In genomic region chr20:59047938-59048680, GRCh38 we compare ENCODE assay signal across 12 cellular contexts. TPM values are rescaled to one million over a fixed set of nuclear protein-coding genes. Genes with fewer than 3 reads are reported as not detected.
A peak's percentile ranks its signal among the peaks of the same experiment; 100 is the strongest.
DNase-seq lines count a peak whose midpoint lies in the region; ATAC-seq, FAIRE-seq and TF ChIP-seq lines count a peak whose summit lies in the region.
"Had no signal": no experiment of that assay in that cellular context is flagged by ENCODE, and none has a peak within 500 bp of the region (broad histone marks: within the 10 kb centered on the region; RNA-seq: fewer than 3 reads in every experiment).

No MANE protein-coding gene starts in this region.

- H3K27ac ChIP-seq in A549, result peak overlapping the region; percentile 65 to 68; a peak in 5 of 6 replicates
- no peak overlapping the region for H3K27ac ChIP-seq in vagina

- TF ChIP-seq POLR2A in A549 (IDR thresholded peaks at IDR 0.05; ENCODE audit: low read length), result no peak
- TF ChIP-seq POLR2A in vagina (IDR thresholded peaks at IDR 0.05), result no peak

- H3K27me3 ChIP-seq in vagina, result no peaks in the 10 kb centered on the region

- CTCF ChIA-PET in A549 (lab: Yijun Ruan, JAX), result no interaction called here

- H3K36me3 Mint-ChIP-seq in activated T-cell treated with anti-CD3 and anti-CD28 coated beads, Interleukin-2, amount 50 U/mL, for 72 hours (ENCODE audit: insufficient read depth in 2 of 2), result no peaks in the 10 kb centered on the region
- H3K36me3 Mint-ChIP-seq: natural killer cell treated with Interleukin-12 subunit alpha and Interleukin-12 subunit beta and Interleukin-15 and Interleukin-18, amount 100 ng/mL, for 72 hours had no signal

- POLR2A ChIA-PET in A549 (lab: Yijun Ruan, JAX), result interaction anchor here (1.0 kb wide), 1 partner anchor 16 kb away, joined by 3 read pairs; the partner anchor contains the start of gene ATP5F1E

- WGBS in A549 (ENCODE audit: missing lambda C conversion rate), result 21% methylated on average over 5 of the region's 5 CpGs

- no peaks in the 10 kb centered on the region for H3K36me3 ChIP-seq in vagina

- TF ChIP-seq RAD21 in A549 (conservative IDR thresholded peaks at IDR 0.05 in 1 of 2, IDR thresholded peaks at IDR 0.05 in 1 of 2), result no peak

- H3K4me3 ChIP-seq in A549 (peak overlapping the region; percentile 13; the same call in 1 of the 3 replicates), vagina (no peak overlapping the region)

- no peaks in the 10 kb centered on the region for H3K9me3 ChIP-seq in A549
- H3K9me3 ChIP-seq in vagina, result no peaks in the 10 kb centered on the region

- H3K4me1 ChIP-seq in A549 (peaks cover 20% of the 10 kb centered on the region), vagina (peaks cover 7% of the 10 kb centered on the region)

- DNase-seq in A549 (ENCODE audit: low read depth in 1 of 2, low spot score in 1 of 2) (peak; percentile 35 to 74), Daoy (ENCODE audit: low read depth) (peak; percentile 82), islet precursor cell (peak; percentile 68), vagina (ENCODE audit: extremely low spot score in 2 of 2) (no peak), putamen (ENCODE audit: low spot score) (no peak), SW 1271 (lab: John Stamatoyannopoulos, UW) (no peak)
- DNase-seq in activated T-cell treated with anti-CD3 and anti-CD28 coated beads, Interleukin-2, amount 50 U/mL, for 72 hours, result peak; percentile 38 to 40
- DNase-seq: NCI-H146 had no signal

- no peak for TF ChIP-seq EP300 in A549 (IDR thresholded peaks at IDR 0.05)

- peaks cover 27% of the 10 kb centered on the region for H3K4me1 Mint-ChIP-seq in activated T-cell treated with anti-CD3 and anti-CD28 coated beads, Interleukin-2, amount 50 U/mL, for 72 hours (ENCODE audit: low read depth)

- H3K4me2 ChIP-seq in A549, result peak overlapping the region; percentile 66

- intact Hi-C loops in vagina (cut with DNase I), result no loop called here

- no peak for TF ChIP-seq CTCF in A549 (IDR thresholded peaks at IDR 0.05)
- no peak for TF ChIP-seq CTCF in vagina (IDR thresholded peaks at IDR 0.05)

- H3K27me3 Mint-ChIP-seq in activated T-cell treated with anti-CD3 and anti-CD28 coated beads, Interleukin-2, amount 50 U/mL, for 72 hours (ENCODE audit: low read depth), result peaks cover 5% of the 10 kb centered on the region

- no peak for FAIRE-seq in A549 (lab: Jason Lieb, UNC)
- FAIRE-seq: D721Med, endometrium had no signal

- peak; percentile 86 to 94 for ATAC-seq in A549
- peak; percentile 88 to 92 for ATAC-seq in activated T-cell treated with anti-CD3 and anti-CD28 coated beads, Interleukin-2, amount 50 U/mL, for 72 hours (replicated peaks in 1 of 2)
- ATAC-seq in GM19395 (IDR thresholded peaks at IDR 0.05; ENCODE audit: unreplicated experiment), result no peak

- peaks cover 0 to 2% of the 10 kb centered on the region in 2 donors for H3K9me3 Mint-ChIP-seq in activated T-cell treated with anti-CD3 and anti-CD28 coated beads, Interleukin-2, amount 50 U/mL, for 72 hours
- H3K9me3 Mint-ChIP-seq: natural killer cell treated with Interleukin-12 subunit alpha and Interleukin-12 subunit beta and Interleukin-15 and Interleukin-18, amount 100 ng/mL, for 72 hours had no signal

- peak overlapping the region; percentile 21 for H3K27ac Mint-ChIP-seq in activated T-cell treated with anti-CD3 and anti-CD28 coated beads, Interleukin-2, amount 50 U/mL, for 72 hours
- H3K27ac Mint-ChIP-seq: natural killer cell treated with Interleukin-12 subunit alpha and Interleukin-12 subunit beta and Interleukin-15 and Interleukin-18, amount 100 ng/mL, for 72 hours had no signal

- H3K4me3 Mint-ChIP-seq in activated T-cell treated with anti-CD3 and anti-CD28 coated beads, Interleukin-2, amount 50 U/mL, for 72 hours, result peak overlapping the region; percentile 1 to 43
- H3K4me3 Mint-ChIP-seq: natural killer cell treated with Interleukin-12 subunit alpha and Interleukin-12 subunit beta and Interleukin-15 and Interleukin-18, amount 100 ng/mL, for 72 hours had no signal

TF ChIP-seq in A549, 52 proteins besides CTCF, POLR2A, EP300 and RAD21 (continues in another document):
- TF ChIP-seq RCOR1 (IDR thresholded peaks at IDR 0.05; ENCODE audit: low read depth, low read length) (no peak), HMGXB4 (CRISPR knock-in tag; IDR thresholded peaks at IDR 0.05; ENCODE audit: borderline replicate concordance) (no peak), JUNB (IDR thresholded peaks at IDR 0.05) (peak; percentile 19; the same call in 1 of the 2 replicates), CEBPB (IDR thresholded peaks at IDR 0.05) (no peak), GATA3 (IDR thresholded peaks at IDR 0.05; ENCODE audit: borderline replicate concordance) (peak; percentile 41; the same call in 1 of the 2 replicates)
- TF ChIP-seq, protein P1, sequence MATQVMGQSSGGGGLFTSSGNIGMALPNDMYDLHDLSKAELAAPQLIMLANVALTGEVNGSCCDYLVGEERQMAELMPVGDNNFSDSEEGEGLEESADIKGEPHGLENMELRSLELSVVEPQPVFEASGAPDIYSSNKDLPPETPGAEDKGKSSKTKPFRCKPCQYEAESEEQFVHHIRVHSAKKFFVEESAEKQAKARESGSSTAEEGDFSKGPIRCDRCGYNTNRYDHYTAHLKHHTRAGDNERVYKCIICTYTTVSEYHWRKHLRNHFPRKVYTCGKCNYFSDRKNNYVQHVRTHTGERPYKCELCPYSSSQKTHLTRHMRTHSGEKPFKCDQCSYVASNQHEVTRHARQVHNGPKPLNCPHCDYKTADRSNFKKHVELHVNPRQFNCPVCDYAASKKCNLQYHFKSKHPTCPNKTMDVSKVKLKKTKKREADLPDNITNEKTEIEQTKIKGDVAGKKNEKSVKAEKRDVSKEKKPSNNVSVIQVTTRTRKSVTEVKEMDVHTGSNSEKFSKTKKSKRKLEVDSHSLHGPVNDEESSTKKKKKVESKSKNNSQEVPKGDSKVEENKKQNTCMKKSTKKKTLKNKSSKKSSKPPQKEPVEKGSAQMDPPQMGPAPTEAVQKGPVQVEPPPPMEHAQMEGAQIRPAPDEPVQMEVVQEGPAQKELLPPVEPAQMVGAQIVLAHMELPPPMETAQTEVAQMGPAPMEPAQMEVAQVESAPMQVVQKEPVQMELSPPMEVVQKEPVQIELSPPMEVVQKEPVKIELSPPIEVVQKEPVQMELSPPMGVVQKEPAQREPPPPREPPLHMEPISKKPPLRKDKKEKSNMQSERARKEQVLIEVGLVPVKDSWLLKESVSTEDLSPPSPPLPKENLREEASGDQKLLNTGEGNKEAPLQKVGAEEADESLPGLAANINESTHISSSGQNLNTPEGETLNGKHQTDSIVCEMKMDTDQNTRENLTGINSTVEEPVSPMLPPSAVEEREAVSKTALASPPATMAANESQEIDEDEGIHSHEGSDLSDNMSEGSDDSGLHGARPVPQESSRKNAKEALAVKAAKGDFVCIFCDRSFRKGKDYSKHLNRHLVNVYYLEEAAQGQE (IDR thresholded peaks at IDR 0.05), result no peak

RNA-seq across cellular contexts. Expression of gene PRELID3B, which starts 5.5 kb away (rescaled TPM):
- polyA plus RNA-seq in A549 (2011; rRNA removed), result 119 and 143 TPM in 2 replicates
- 33.5 and 34.3 TPM in 2 replicates for polyA plus RNA-seq in A549 (2012; cell fraction: cytosol; rRNA removed)
- polyA plus RNA-seq in A549 (2012; cell fraction: nucleus; rRNA removed), result 7.6 and 11.3 TPM in 2 replicates
- polyA plus RNA-seq in A549 (2017; fragmentation: RNase III; extraction: RNeasy Plus Mini Kit Qiagen cat#74134 plus additional on column Dnase treatment), result 84.1 to 88.8 TPM (median 85.6 TPM) in 3 replicates
- polyA minus RNA-seq in A549 (2011; rRNA and poly(A)+ RNA removed), result 80.2 and 123 TPM in 2 replicates
- 85.1 and 128 TPM in 2 replicates for total RNA-seq in Daoy (2014; rRNA removed; shearing (Covaris generic))
- total RNA-seq in activated T-cell treated with anti-CD3 and anti-CD28 coated beads, Interleukin-2, amount 50 U/mL, for 72 hours, result 100 to 1,000 TPM; 168 to 181 TPM
- 73.4 TPM for total RNA-seq in vagina

RNA-seq across cellular contexts. Expression of gene ATP5F1E, which starts 16.0 kb away (rescaled TPM):
- polyA plus RNA-seq in A549 (2011; rRNA removed) (69.1 and 84.9 TPM in 2 replicates), A549 (2017; fragmentation: RNase III; extraction: RNeasy Plus Mini Kit Qiagen cat#74134 plus additional on column Dnase treatment) (100 to 127 TPM (median 108 TPM) in 3 replicates)
- polyA plus RNA-seq in A549 (2012; cell fraction: cytosol; rRNA removed), result 33.7 and 55.3 TPM in 2 replicates
- polyA plus RNA-seq in A549 (2012; cell fraction: nucleus; rRNA removed), result 9.3 and 14.0 TPM in 2 replicates
- 8.7 and 10.6 TPM in 2 replicates for polyA minus RNA-seq in A549 (2011; rRNA and poly(A)+ RNA removed)
- total RNA-seq in Daoy (2014; rRNA removed; shearing (Covaris generic)), result 26.1 and 44.4 TPM in 2 replicates
- 10 to 100 TPM; 55.7 to 56.4 TPM for total RNA-seq in activated T-cell treated with anti-CD3 and anti-CD28 coated beads, Interleukin-2, amount 50 U/mL, for 72 hours
- 22.8 TPM for total RNA-seq in vagina

RNA-seq across cellular contexts. Expression of gene TUBB1, which starts 28.9 kb away (rescaled TPM):
- 0.03 TPM in 1 of 2 replicates, not detected in the other for polyA plus RNA-seq in A549 (2011; rRNA removed)
- 0.01 TPM in 1 of 2 replicates, not detected in the other for polyA plus RNA-seq in A549 (2012; cell fraction: cytosol; rRNA removed)
- polyA plus RNA-seq in A549 (2012; cell fraction: nucleus; rRNA removed), result 0.01 and 0.10 TPM in 2 replicates
- polyA plus RNA-seq in A549 (2017; fragmentation: RNase III; extraction: RNeasy Plus Mini Kit Qiagen cat#74134 plus additional on column Dnase treatment), result 0.03 TPM in 1 of 3 replicates, not detected in the others
- not detected in 2 replicates for polyA minus RNA-seq in A549 (2011; rRNA and poly(A)+ RNA removed)
- not detected in 2 replicates for total RNA-seq in Daoy (2014; rRNA removed; shearing (Covaris generic))
- not detected for total RNA-seq in activated T-cell treated with anti-CD3 and anti-CD28 coated beads, Interleukin-2, amount 50 U/mL, for 72 hours
- not detected for total RNA-seq in vagina
- total RNA-seq: natural killer cell treated with Interleukin-12 subunit alpha and Interleukin-12 subunit beta and Interleukin-15 and Interleukin-18, amount 100 ng/mL, for 72 hours had no signal

RNA-seq across cellular contexts. Expression of gene CTSZ, which starts 41.1 kb away (rescaled TPM):
- polyA plus RNA-seq in A549 (2011; rRNA removed) (115 and 128 TPM in 2 replicates), A549 (2017; fragmentation: RNase III; extraction: RNeasy Plus Mini Kit Qiagen cat#74134 plus additional on column Dnase treatment) (154 to 158 TPM (median 156 TPM) in 3 replicates)
- polyA plus RNA-seq in A549 (2012; cell fraction: cytosol; rRNA removed), result 153 and 175 TPM in 2 replicates
- polyA plus RNA-seq in A549 (2012; cell fraction: nucleus; rRNA removed), result 90.9 and 95.1 TPM in 2 replicates
- polyA minus RNA-seq in A549 (2011; rRNA and poly(A)+ RNA removed), result 67.3 and 74.5 TPM in 2 replicates
- 82.4 and 127 TPM in 2 replicates for total RNA-seq in Daoy (2014; rRNA removed; shearing (Covaris generic))
- 10 to 100 TPM; 44.5 to 51.6 TPM for total RNA-seq in activated T-cell treated with anti-CD3 and anti-CD28 coated beads, Interleukin-2, amount 50 U/mL, for 72 hours
- total RNA-seq in vagina, result 128 TPM

Comparison
In these comparisons a context has a peak if more than half of its experiments do, and no peak if none do; other contexts are left out.
1. DNase-seq: peak in A549 (2 of 2), Daoy (single experiment), activated T-cell treated with anti-CD3 and anti-CD28 coated beads, Interleukin-2, amount 50 U/mL, for 72 hours (2 of 2) and islet precursor cell (single experiment); none in vagina (0 of 2), putamen (single experiment) and SW 1271 (0 of 2).